In genomic region chr16:86924537-86924936, GRCh38 we compare ENCODE assay signal across 16 cellular contexts.
DNase-seq lines count a peak whose midpoint lies in the region; ATAC-seq, FAIRE-seq and TF ChIP-seq lines count a peak whose summit lies in the region.
"Had no signal": no experiment of that assay in that cellular context is flagged by ENCODE, and none has a peak within 500 bp of the region (broad histone marks: within the 10 kb centered on the region; RNA-seq: fewer than 3 reads in every experiment).

No MANE protein-coding gene starts in this region.

- no peaks in the 10 kb centered on the region for H3K79me2 ChIP-seq in SK-N-SH (ENCODE audit: insufficient read depth)

- FAIRE-seq in urothelium cell line (lab: Jason Lieb, UNC), result peak; percentile 73
- FAIRE-seq: TTC549 had no signal

- no peak overlapping the region for H3K9ac ChIP-seq in SK-N-SH

- ATAC-seq in SK-N-SH treated with all-trans-retinoic acid at 6 μM for 48 hours, result no peak; the same call in 2 of the 3 replicates
- ATAC-seq in GM19351 (IDR thresholded peaks at IDR 0.05; ENCODE audit: unreplicated experiment), result no peak

- 20% methylated on average over 4 of the region's 6 CpGs for WGBS in SK-N-SH (ENCODE audit: low lambda C conversion rate)

- peaks cover 28% of the 10 kb centered on the region for H3F3A ChIP-seq in SK-N-SH (replicated peaks; ENCODE audit: insufficient read depth)

- peak overlapping the region; percentile 63 for H3K4me2 ChIP-seq in SK-N-SH

- DNase-seq in SK-N-SH, result no peak
- DNase-seq in amniotic epithelial cell (ENCODE audit: low read depth), result peak; percentile 60
- peak; percentile 21 for DNase-seq in fibroblast of the conjunctiva (ENCODE audit: low read depth)
- peak; percentile 71 for DNase-seq in urothelium cell line (ENCODE audit: low spot score)
- DNase-seq in foreskin melanocyte, result no peak
- DNase-seq in DMS79 treated with DMSO at 0.1 percent for 48 hours (lab: John Stamatoyannopoulos, UW), result no peak
- DNase-seq: activated CD8-positive, alpha-beta memory T cell treated with anti-CD3 and anti-CD28 coated beads for 24 hours; Calu3; NCI-H2171; SHP77; stomach had no signal

- H4K20me1 ChIP-seq in SK-N-SH (ENCODE audit: insufficient read depth), result no peaks in the 10 kb centered on the region

- no peak overlapping the region for H3K4me3 ChIP-seq in SK-N-SH (ENCODE audit: low read depth in 2 of 2, low read length in 1 of 2)
- H3K4me3 ChIP-seq: lung, stomach had no signal

- no peak overlapping the region for H2AFZ ChIP-seq in SK-N-SH (ENCODE audit: low read depth)

- TF ChIP-seq EP300 in SK-N-SH (IDR thresholded peaks at IDR 0.05; ENCODE audit: borderline replicate concordance in 1 of 2, low read depth in 1 of 2, low read length in 1 of 2), result peak in 1 of 2 experiments; percentile 58; a peak in 1 of 4 replicates

- CTCF ChIA-PET in SK-N-SH (lab: Yijun Ruan, JAX), result interaction anchor here (0.9 to 1.0 kb wide), 2 partner anchors 96 to 139 kb away, joined by 3 read pairs; no protein-coding TSS in a partner anchor

- peaks cover 0 to 25% of the 10 kb centered on the region in 2 experiments; a peak in 2 of 4 replicates for H3K4me1 ChIP-seq in SK-N-SH (ENCODE audit: control insufficient read depth in 1 of 2, insufficient read depth in 2 of 2, low read depth in 1 of 2, low read length in 1 of 2)

- no peaks in the 10 kb centered on the region for H3K9me2 ChIP-seq in SK-N-SH

- no peaks in the 10 kb centered on the region for H3K27me3 ChIP-seq in SK-N-SH (ENCODE audit: insufficient read depth)

- H3K9me3 ChIP-seq in SK-N-SH, result no peaks in the 10 kb centered on the region

- POLR2A ChIA-PET in SK-N-SH (lab: Yijun Ruan, JAX), result no interaction called here

- no peak for TF ChIP-seq RAD21 in SK-N-SH (IDR thresholded peaks at IDR 0.05; ENCODE audit: low read length)

- TF ChIP-seq CTCF in SK-N-SH (IDR thresholded peaks at IDR 0.05), result no peak

- H3K27ac ChIP-seq in SK-N-SH (ENCODE audit: low read depth in 2 of 2, low read length in 1 of 2), result peak overlapping the region in 1 of 2 experiments; percentile 70; a peak in 2 of 4 replicates
- H3K27ac ChIP-seq: 22Rv1, stomach had no signal

- H3K36me3 ChIP-seq in SK-N-SH (replicated peaks in 1 of 2; ENCODE audit: control insufficient read depth in 1 of 2, insufficient read depth in 2 of 2, low read length in 1 of 2), result no peaks in the 10 kb centered on the region
- H3K36me3 ChIP-seq: stomach had no signal

TF ChIP-seq in SK-N-SH, 30 proteins besides CTCF, POLR2A, EP300 and RAD21 (continues in another document):
- TF ChIP-seq NRF1 (IDR thresholded peaks at IDR 0.05; ENCODE audit: low read depth, low read length) (no peak), PBX3 (IDR thresholded peaks at IDR 0.05) (peak; percentile 48), FOSL2 (IDR thresholded peaks at IDR 0.05; ENCODE audit: borderline replicate concordance, low read depth) (peak; percentile 40; the same call in 1 of the 2 replicates), FOXJ3 (CRISPR knock-in tag; IDR thresholded peaks at IDR 0.05) (no peak), REST (IDR thresholded peaks at IDR 0.05; ENCODE audit: low read depth, low read length) (no peak), ELF1 (IDR thresholded peaks at IDR 0.05) (no peak), USF1 (IDR thresholded peaks at IDR 0.05; ENCODE audit: borderline replicate concordance, low read depth) (no peak), NFIC (IDR thresholded peaks at IDR 0.05; ENCODE audit: borderline replicate concordance) (peak; percentile 77)

TF ChIP-seq in SK-N-SH treated with all-trans-retinoic acid at 6 μM for 48 hours, 23 proteins besides CTCF, POLR2A, EP300 and RAD21:
- TF ChIP-seq CSDC2 (CRISPR knock-in tag; IDR thresholded peaks at IDR 0.05) (no peak), ZNF8 (CRISPR knock-in tag; IDR thresholded peaks at IDR 0.05) (no peak), GLIS3 (CRISPR knock-in tag; IDR thresholded peaks at IDR 0.05) (no peak), TCF4 (CRISPR knock-in tag; IDR thresholded peaks at IDR 0.05; ENCODE audit: borderline replicate concordance) (no peak), TOX (CRISPR knock-in tag; IDR thresholded peaks at IDR 0.05; ENCODE audit: borderline replicate concordance) (no peak), ISL1 (CRISPR knock-in tag; IDR thresholded peaks at IDR 0.05) (no peak), ZNF70 (CRISPR knock-in tag; IDR thresholded peaks at IDR 0.05) (no peak), POU6F1 (CRISPR knock-in tag; IDR thresholded peaks at IDR 0.05; ENCODE audit: borderline replicate concordance, low read depth) (no peak), PPARA (CRISPR knock-in tag; IDR thresholded peaks at IDR 0.05; ENCODE audit: borderline replicate concordance) (no peak), ZFP30 (CRISPR knock-in tag; IDR thresholded peaks at IDR 0.05) (no peak), ZFP3 (CRISPR knock-in tag; IDR thresholded peaks at IDR 0.05) (no peak), PATZ1 (CRISPR knock-in tag; IDR thresholded peaks at IDR 0.05; ENCODE audit: borderline replicate concordance) (no peak), ESRRG (CRISPR knock-in tag; IDR thresholded peaks at IDR 0.05) (no peak)

Comparison
In these comparisons a context has a peak if more than half of its experiments do, and no peak if none do; other contexts are left out.
1. DNase-seq: peak in amniotic epithelial cell (single experiment), fibroblast of the conjunctiva (single experiment) and urothelium cell line (single experiment); none in SK-N-SH (single experiment), foreskin melanocyte (single experiment) and DMS79 treated with DMSO at 0.1 percent for 48 hours (single experiment).